24 cellular contexts compared by ENCODE assay signal in genomic region chr9:89837152-89837551, GRCh38.
"Had no signal": no experiment of that assay in that cellular context is flagged by ENCODE, and none has a peak within 500 bp of the region (broad histone marks: within the 10 kb centered on the region; RNA-seq: fewer than 3 reads in every experiment).

No MANE protein-coding gene starts in this region.

- H3K4me3 Mint-ChIP-seq: activated CD8-positive, alpha-beta T cell treated with anti-CD3 and anti-CD28 coated beads, Interleukin-2, amount 10 ng/mL, durations not matched to agents 7 days and 5 days; activated naive CD8-positive, alpha-beta T cell treated with anti-CD3 and anti-CD28 coated beads, Interleukin-2, amount 10 ng/mL, durations not matched to agents 7 days and 5 days; activated T-cell treated with anti-CD3 and anti-CD28 coated beads, Interleukin-2, amount 50 U/mL, for 72 hours; T-helper 17 cell; WTC11 had no signal

- H3K9me3 ChIP-seq: MG63, Peyer's patch had no signal

- H3K36me3 Mint-ChIP-seq: activated naive CD8-positive, alpha-beta T cell treated with anti-CD3 and anti-CD28 coated beads, Interleukin-2, amount 10 ng/mL, durations not matched to agents 7 days and 5 days; WTC11 had no signal

- ATAC-seq: activated CD8-positive, alpha-beta T cell treated with anti-CD3 and anti-CD28 coated beads, Interleukin-2, amount 10 ng/mL, durations not matched to agents 7 days and 5 days; activated T-cell treated with anti-CD3 and anti-CD28 coated beads, Interleukin-2, amount 50 U/mL, for 72 hours; T-helper 17 cell had no signal

- H3K4me3 ChIP-seq: MG63, Peyer's patch had no signal

- H3K27ac ChIP-seq: Peyer's patch had no signal

- DNase-seq: activated CD4-positive, alpha-beta T cell treated with anti-CD3 and anti-CD28 coated beads for 48 hours; activated CD4-positive, alpha-beta T cell treated with anti-CD3 and anti-CD28 coated beads, Interleukin-2, amount 50 U/mL, for 4 hours; activated CD4-positive, CD25-positive, alpha-beta regulatory T cell treated with anti-CD3 and anti-CD28 coated beads, Interleukin-2, amount 50 U/mL, for 72 hours; activated CD8-positive, alpha-beta T cell treated with anti-CD3 and anti-CD28 coated beads, Interleukin-2, amount 10 ng/mL, durations not matched to agents 7 days and 5 days; activated naive CD4-positive, alpha-beta T cell treated with anti-CD3 and anti-CD28 coated beads, Interleukin-2, amount 50 U/mL, for 16 hours; activated naive CD8-positive, alpha-beta T cell treated with anti-CD3 and anti-CD28 coated beads, Interleukin-2, amount 10 ng/mL, durations not matched to agents 7 days and 5 days; activated T-cell treated with anti-CD3 and anti-CD28 coated beads, Interleukin-2, amount 50 U/mL, for 72 hours; aorta; MG63; MV-4-11; NCI-H1092 treated with DMSO at 0.1 percent for 48 hours; NCI-H1417 treated with DMSO at 0.1 percent for 48 hours; NCI-H1694; NCI-H2029; NCI-H2107; NCI-H2171 treated with DMSO at 0.1 percent for 48 hours; NCI-H226; NCI-H82; NK-92 treated with Interleukin-12 subunit alpha and Interleukin-12 subunit beta, amount 100 ng/mL, for 24 hours; Peyer's patch; SIG-M5; T-helper 17 cell; T-helper 9 cell had no signal

- H3K27ac Mint-ChIP-seq: activated CD8-positive, alpha-beta T cell treated with anti-CD3 and anti-CD28 coated beads, Interleukin-2, amount 10 ng/mL, durations not matched to agents 7 days and 5 days; activated naive CD8-positive, alpha-beta T cell treated with anti-CD3 and anti-CD28 coated beads, Interleukin-2, amount 10 ng/mL, durations not matched to agents 7 days and 5 days; activated T-cell treated with anti-CD3 and anti-CD28 coated beads, Interleukin-2, amount 50 U/mL, for 72 hours; T-helper 17 cell had no signal

- H3K36me3 ChIP-seq: MG63, Peyer's patch had no signal

- H3K27me3 ChIP-seq: MG63, Peyer's patch had no signal
